1 cellular context compared by ENCODE assay signal in the genomic region with DNA sequence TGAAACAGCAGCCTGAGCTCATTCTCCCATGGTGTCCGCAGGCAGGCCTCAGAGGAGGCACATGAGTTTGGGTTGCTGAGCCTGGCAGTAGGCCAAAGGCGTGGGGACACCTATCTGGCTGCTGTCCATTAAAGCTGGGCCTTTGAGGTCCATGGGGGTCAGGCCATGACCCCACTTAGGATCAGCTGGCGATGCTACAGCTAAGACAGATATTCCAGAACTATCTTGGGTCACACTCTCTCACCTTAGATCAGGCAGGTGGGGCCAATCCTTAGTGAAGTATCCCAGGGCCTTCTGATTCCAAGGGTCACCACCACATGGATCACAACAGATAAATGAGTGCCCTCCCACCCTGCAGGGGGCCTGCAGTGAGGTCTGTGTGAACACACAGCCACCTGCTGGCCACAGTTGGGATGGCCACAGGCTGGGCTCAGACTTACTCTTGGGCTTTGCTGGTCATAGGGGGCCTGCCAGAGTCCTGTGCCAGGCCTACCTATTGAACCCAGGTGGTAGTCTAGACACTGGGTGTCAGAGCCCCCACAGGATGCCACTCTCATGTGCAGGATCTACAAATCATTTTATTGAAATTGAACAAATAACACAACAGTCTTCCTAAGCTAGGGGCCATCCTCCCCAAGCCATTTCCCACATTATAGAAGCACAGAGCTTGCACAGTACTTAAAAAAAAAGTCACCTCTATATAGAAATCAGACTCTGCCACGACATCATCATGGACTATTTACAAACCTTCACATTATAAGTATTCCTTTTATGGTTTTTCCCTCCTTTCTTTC.
TF ChIP-seq lines count a peak whose summit lies in the region.

No MANE protein-coding gene starts in this region.

TF ChIP-seq in K562, 482 proteins besides CTCF, POLR2A, EP300 and RAD21 (continued from another document):
- TF ChIP-seq, protein P1, sequence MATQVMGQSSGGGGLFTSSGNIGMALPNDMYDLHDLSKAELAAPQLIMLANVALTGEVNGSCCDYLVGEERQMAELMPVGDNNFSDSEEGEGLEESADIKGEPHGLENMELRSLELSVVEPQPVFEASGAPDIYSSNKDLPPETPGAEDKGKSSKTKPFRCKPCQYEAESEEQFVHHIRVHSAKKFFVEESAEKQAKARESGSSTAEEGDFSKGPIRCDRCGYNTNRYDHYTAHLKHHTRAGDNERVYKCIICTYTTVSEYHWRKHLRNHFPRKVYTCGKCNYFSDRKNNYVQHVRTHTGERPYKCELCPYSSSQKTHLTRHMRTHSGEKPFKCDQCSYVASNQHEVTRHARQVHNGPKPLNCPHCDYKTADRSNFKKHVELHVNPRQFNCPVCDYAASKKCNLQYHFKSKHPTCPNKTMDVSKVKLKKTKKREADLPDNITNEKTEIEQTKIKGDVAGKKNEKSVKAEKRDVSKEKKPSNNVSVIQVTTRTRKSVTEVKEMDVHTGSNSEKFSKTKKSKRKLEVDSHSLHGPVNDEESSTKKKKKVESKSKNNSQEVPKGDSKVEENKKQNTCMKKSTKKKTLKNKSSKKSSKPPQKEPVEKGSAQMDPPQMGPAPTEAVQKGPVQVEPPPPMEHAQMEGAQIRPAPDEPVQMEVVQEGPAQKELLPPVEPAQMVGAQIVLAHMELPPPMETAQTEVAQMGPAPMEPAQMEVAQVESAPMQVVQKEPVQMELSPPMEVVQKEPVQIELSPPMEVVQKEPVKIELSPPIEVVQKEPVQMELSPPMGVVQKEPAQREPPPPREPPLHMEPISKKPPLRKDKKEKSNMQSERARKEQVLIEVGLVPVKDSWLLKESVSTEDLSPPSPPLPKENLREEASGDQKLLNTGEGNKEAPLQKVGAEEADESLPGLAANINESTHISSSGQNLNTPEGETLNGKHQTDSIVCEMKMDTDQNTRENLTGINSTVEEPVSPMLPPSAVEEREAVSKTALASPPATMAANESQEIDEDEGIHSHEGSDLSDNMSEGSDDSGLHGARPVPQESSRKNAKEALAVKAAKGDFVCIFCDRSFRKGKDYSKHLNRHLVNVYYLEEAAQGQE (CRISPR knock-in tag; IDR thresholded peaks at IDR 0.05; ENCODE audit: low read depth): no peak
- no peak for TF ChIP-seq MBD2 (IDR thresholded peaks at IDR 0.05; ENCODE audit: borderline replicate concordance, low read depth)
- TF ChIP-seq HMG20B (CRISPR knock-in tag; IDR thresholded peaks at IDR 0.05): no peak
- no peak for TF ChIP-seq ZNF146 (CRISPR knock-in tag; IDR thresholded peaks at IDR 0.05; ENCODE audit: unreplicated experiment)
- no peak for TF ChIP-seq ZNF584 (CRISPR knock-in tag; IDR thresholded peaks at IDR 0.05; ENCODE audit: low read depth)
- no peak for TF ChIP-seq SETDB1 (IDR thresholded peaks at IDR 0.05; ENCODE audit: low read length)
- TF ChIP-seq, protein P2, sequence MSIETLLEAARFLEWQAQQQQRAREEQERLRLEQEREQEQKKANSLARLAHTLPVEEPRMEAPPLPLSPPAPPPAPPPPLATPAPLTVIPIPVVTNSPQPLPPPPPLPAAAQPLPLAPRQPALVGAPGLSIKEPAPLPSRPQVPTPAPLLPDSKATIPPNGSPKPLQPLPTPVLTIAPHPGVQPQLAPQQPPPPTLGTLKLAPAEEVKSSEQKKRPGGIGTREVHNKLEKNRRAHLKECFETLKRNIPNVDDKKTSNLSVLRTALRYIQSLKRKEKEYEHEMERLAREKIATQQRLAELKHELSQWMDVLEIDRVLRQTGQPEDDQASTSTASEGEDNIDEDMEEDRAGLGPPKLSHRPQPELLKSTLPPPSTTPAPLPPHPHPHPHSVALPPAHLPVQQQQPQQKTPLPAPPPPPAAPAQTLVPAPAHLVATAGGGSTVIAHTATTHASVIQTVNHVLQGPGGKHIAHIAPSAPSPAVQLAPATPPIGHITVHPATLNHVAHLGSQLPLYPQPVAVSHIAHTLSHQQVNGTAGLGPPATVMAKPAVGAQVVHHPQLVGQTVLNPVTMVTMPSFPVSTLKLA (conservative IDR thresholded peaks at IDR 0.05): peak in 1 of 2 experiments; percentile 63; a peak in 3 of 4 replicates
- TF ChIP-seq DACH1 (IDR thresholded peaks at IDR 0.05; ENCODE audit: partially characterized antibody): peak; percentile 77
- no peak for TF ChIP-seq POLR2AphosphoS2 (IDR thresholded peaks at IDR 0.05; ENCODE audit: low read length)
- no peak for TF ChIP-seq STAT5A (IDR thresholded peaks at IDR 0.05; ENCODE audit: borderline replicate concordance, low read length)
- TF ChIP-seq, protein P3, sequence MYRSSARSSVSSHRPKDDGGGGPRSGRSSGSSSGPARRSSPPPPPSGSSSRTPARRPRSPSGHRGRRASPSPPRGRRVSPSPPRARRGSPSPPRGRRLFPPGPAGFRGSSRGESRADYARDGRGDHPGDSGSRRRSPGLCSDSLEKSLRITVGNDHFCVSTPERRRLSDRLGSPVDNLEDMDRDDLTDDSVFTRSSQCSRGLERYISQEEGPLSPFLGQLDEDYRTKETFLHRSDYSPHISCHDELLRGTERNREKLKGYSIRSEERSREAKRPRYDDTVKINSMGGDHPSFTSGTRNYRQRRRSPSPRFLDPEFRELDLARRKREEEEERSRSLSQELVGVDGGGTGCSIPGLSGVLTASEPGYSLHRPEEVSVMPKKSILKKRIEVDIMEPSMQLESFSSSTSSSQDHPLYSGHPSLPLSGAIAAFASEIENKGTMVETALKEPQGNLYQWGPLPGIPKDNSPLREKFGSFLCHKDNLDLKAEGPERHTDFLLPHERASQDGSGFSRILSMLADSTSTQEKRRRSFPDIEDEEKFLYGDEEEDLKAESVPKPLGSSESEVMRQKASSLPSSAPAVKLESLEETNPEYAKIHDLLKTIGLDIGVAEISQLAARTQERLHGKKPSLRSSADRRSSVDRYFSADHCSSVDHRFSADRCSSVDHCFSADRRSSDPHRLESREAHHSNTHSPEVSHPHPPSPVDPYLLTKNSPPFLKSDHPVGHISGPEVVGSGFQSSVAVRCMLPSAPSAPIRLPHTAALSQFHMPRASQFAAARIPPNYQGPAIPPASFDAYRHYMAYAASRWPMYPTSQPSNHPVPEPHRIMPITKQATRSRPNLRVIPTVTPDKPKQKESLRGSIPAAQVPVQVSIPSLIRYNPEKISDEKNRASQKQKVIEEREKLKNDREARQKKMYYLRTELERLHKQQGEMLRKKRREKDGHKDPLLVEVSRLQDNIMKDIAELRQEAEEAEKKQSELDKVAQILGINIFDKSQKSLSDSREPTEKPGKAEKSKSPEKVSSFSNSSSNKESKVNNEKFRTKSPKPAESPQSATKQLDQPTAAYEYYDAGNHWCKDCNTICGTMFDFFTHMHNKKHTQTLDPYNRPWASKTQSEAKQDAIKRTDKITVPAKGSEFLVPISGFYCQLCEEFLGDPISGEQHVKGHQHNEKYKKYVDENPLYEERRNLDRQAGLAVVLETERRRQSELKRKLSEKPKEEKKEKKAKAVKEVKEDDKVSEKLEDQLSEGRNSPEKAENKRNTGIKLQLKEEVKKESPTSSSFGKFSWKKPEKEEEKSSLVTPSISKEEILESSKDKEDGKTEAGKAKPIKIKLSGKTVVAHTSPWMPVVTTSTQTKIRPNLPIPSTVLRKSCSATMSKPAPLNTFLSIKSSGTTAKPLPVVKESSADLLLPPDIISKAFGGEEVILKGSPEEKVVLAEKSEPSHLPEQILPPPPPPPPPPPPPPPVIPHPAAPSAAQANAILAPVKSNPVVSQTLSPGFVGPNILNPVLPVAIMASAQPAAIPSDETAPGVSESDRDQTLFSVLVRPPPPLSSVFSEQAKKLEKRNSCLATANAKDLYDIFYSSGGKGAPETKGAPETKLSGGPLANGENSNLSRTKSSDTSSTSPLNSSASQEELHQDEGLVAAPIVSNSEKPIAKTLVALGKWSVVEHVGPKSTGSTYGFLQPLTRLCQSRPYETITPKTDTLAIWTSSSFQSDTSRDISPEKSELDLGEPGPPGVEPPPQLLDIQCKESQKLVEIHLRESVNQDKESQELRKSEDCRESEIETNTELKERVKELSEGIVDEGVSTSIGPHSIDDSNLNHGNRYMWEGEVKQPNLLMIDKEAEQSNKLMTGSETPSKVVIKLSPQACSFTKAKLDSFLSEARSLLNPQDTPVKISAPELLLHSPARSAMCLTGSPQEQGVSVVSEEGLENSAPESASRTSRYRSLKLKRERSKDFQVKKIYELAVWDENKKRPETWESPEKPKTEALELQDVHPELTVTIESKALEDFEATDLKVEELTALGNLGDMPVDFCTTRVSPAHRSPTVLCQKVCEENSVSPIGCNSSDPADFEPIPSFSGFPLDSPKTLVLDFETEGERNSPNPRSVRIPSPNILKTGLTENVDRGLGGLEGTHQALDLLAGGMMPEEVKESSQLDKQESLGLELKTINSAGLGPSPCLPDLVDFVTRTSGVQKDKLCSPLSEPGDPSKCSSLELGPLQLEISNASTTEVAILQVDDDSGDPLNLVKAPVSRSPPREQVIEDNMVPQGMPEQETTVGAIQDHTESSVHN (IDR thresholded peaks at IDR 0.05; ENCODE audit: borderline replicate concordance in 1 of 2, low read depth in 1 of 2): no peak
- no peak; the same call in 1 of the 2 replicates for TF ChIP-seq JUND (IDR thresholded peaks at IDR 0.05; ENCODE audit: borderline replicate concordance, low read depth, low read length)
- no peak for TF ChIP-seq JUND (tag; IDR thresholded peaks at IDR 0.05; ENCODE audit: borderline replicate concordance, low read depth, low read length)
- TF ChIP-seq, protein P4, sequence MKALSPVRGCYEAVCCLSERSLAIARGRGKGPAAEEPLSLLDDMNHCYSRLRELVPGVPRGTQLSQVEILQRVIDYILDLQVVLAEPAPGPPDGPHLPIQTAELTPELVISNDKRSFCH (CRISPR knock-in tag; IDR thresholded peaks at IDR 0.05): no peak
- TF ChIP-seq, protein P4 (tag; IDR thresholded peaks at IDR 0.05): peak; percentile 70; the same call in 1 of the 2 replicates
- TF ChIP-seq BRF1 (IDR thresholded peaks at IDR 0.05; ENCODE audit: borderline replicate concordance, extremely low read depth, insufficient read length): no peak
- TF ChIP-seq POLR3G (IDR thresholded peaks at IDR 0.05; ENCODE audit: extremely low read depth, insufficient read length, insufficient replicate concordance): no peak
TF ChIP-seq in K562: peak in this region for 34.
